ENCODE assay signal across 1 cellular context in the genomic region with DNA sequence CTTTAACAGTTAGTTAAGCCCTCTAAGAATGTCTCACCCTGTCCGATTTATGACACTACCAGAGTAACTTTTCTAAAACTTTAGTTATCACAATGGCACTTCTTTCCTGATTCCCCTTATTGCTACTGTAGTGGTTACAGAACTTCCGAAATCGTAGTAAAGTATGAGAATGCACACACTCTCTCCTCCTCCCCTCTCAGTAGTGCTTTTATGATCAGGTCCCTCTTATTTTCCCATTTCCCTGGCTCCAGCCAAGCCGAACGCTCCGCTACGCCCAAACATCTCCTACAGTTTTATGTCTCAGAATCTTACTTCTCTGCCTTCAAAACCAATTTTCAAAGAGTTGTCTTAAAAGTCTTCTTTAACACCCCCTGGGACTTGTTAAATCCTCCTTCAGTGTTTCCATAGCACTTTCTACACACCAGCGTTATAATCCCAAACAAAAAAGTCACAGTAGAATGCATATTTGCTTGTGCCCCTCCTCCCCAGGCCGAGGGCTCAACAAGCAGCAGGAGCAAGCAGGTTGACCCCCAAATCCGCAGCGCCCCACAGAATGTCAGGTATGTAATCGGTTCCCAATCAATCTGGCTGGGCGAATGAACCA.
TF ChIP-seq lines count a peak whose summit lies in the region.

No MANE protein-coding gene starts in this region.

TF ChIP-seq in K562, 482 proteins besides CTCF, POLR2A, EP300 and RAD21 (continued from another document):
- TF ChIP-seq ZNF551 (CRISPR knock-in tag; IDR thresholded peaks at IDR 0.05) (no peak), HMG20B (CRISPR knock-in tag; IDR thresholded peaks at IDR 0.05) (no peak)
- TF ChIP-seq, protein P1, sequence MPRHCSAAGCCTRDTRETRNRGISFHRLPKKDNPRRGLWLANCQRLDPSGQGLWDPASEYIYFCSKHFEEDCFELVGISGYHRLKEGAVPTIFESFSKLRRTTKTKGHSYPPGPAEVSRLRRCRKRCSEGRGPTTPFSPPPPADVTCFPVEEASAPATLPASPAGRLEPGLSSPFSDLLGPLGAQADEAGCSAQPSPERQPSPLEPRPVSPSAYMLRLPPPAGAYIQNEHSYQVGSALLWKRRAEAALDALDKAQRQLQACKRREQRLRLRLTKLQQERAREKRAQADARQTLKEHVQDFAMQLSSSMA (CRISPR knock-in tag; IDR thresholded peaks at IDR 0.05): no peak
- TF ChIP-seq, protein P2, sequence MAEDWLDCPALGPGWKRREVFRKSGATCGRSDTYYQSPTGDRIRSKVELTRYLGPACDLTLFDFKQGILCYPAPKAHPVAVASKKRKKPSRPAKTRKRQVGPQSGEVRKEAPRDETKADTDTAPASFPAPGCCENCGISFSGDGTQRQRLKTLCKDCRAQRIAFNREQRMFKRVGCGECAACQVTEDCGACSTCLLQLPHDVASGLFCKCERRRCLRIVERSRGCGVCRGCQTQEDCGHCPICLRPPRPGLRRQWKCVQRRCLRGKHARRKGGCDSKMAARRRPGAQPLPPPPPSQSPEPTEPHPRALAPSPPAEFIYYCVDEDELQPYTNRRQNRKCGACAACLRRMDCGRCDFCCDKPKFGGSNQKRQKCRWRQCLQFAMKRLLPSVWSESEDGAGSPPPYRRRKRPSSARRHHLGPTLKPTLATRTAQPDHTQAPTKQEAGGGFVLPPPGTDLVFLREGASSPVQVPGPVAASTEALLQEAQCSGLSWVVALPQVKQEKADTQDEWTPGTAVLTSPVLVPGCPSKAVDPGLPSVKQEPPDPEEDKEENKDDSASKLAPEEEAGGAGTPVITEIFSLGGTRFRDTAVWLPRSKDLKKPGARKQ (CRISPR knock-in tag; IDR thresholded peaks at IDR 0.05): no peak
- TF ChIP-seq, protein P3, sequence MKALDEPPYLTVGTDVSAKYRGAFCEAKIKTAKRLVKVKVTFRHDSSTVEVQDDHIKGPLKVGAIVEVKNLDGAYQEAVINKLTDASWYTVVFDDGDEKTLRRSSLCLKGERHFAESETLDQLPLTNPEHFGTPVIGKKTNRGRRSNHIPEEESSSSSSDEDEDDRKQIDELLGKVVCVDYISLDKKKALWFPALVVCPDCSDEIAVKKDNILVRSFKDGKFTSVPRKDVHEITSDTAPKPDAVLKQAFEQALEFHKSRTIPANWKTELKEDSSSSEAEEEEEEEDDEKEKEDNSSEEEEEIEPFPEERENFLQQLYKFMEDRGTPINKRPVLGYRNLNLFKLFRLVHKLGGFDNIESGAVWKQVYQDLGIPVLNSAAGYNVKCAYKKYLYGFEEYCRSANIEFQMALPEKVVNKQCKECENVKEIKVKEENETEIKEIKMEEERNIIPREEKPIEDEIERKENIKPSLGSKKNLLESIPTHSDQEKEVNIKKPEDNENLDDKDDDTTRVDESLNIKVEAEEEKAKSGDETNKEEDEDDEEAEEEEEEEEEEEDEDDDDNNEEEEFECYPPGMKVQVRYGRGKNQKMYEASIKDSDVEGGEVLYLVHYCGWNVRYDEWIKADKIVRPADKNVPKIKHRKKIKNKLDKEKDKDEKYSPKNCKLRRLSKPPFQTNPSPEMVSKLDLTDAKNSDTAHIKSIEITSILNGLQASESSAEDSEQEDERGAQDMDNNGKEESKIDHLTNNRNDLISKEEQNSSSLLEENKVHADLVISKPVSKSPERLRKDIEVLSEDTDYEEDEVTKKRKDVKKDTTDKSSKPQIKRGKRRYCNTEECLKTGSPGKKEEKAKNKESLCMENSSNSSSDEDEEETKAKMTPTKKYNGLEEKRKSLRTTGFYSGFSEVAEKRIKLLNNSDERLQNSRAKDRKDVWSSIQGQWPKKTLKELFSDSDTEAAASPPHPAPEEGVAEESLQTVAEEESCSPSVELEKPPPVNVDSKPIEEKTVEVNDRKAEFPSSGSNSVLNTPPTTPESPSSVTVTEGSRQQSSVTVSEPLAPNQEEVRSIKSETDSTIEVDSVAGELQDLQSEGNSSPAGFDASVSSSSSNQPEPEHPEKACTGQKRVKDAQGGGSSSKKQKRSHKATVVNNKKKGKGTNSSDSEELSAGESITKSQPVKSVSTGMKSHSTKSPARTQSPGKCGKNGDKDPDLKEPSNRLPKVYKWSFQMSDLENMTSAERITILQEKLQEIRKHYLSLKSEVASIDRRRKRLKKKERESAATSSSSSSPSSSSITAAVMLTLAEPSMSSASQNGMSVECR (CRISPR knock-in tag; IDR thresholded peaks at IDR 0.05): 0 out of 2 replicates have a peak, but pooled peaks have one; percentile 28
